ENCODE assay signal across 11 cellular contexts in the genomic region with DNA sequence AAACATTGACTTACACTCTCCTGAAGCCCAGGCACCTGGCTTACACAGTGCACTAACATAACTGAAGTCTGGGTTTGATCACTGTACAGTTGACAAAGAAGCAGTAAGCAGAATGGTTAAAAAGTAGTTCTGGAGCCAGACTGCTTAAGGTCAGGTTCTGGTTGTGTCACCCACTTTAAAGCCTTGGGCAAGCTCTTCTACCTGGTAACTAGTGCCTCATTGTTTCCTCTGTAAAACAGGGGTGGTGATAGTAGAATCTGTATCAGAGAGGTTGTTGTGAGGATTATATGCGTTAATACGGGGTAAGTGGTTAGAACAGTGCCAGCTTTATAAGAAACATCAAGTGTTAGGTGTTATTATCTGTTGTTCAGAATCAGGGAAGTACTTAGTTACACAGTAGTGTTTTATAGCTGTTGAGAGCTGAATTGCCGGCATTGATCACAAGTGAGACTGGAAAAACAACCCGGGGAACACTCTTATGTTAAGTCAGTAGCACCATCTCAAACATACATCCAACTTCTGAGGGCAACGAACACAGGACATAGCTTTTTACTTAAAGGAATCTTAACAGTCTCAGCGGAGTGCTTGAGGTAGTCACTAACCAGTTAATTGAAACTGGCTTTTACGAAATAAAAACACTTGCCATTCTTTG. TPM values are rescaled to one million over a fixed set of nuclear protein-coding genes. Genes with fewer than 3 reads are reported as not detected.
DNase-seq lines count a peak whose midpoint lies in the region; ATAC-seq, FAIRE-seq and TF ChIP-seq lines count a peak whose summit lies in the region.
"Had no signal": no experiment of that assay in that cellular context is flagged by ENCODE, and none has a peak within 500 bp of the region (broad histone marks: within the 10 kb centered on the region; RNA-seq: fewer than 3 reads in every experiment).

No MANE protein-coding gene starts in this region.

- peak overlapping the region; percentile 4 for H3K27ac Mint-ChIP-seq in astrocyte (ENCODE audit: unreplicated experiment)

- H3K4me1 Mint-ChIP-seq in astrocyte (ENCODE audit: low read depth, unreplicated experiment): peaks cover 44% of the 10 kb centered on the region

- H4K20me1 ChIP-seq in astrocyte (ENCODE audit: insufficient read depth, low read length): peaks cover 72% of the 10 kb centered on the region

- peak overlapping the region; percentile 95 for H3K4me3 Mint-ChIP-seq in astrocyte (ENCODE audit: unreplicated experiment)
- H3K4me3 Mint-ChIP-seq: immature natural killer cell had no signal

- H3K18ac ChIP-seq in mesenchymal stem cell (ENCODE audit: low read depth in 1 of 2, low read length in 2 of 2): no peak overlapping the region

- peak overlapping the region; percentile 85 for H3K4me2 ChIP-seq in A549
- H3K4me2 ChIP-seq in astrocyte (ENCODE audit: low read length): peak overlapping the region; percentile 87
- H3K4me2 ChIP-seq in mesenchymal stem cell (ENCODE audit: low read length, poor library complexity, severe bottlenecking): peak overlapping the region; percentile 64

- no peak for FAIRE-seq in A549 (lab: Jason Lieb, UNC)
- FAIRE-seq in astrocyte (lab: Jason Lieb, UNC): no peak

- no peak for ATAC-seq in A549
- no peak for ATAC-seq in GM21367 (IDR thresholded peaks at IDR 0.05; ENCODE audit: unreplicated experiment)
- no peak for ATAC-seq in HG03139 (IDR thresholded peaks at IDR 0.05; ENCODE audit: unreplicated experiment)
- ATAC-seq: activated naive CD4-positive, alpha-beta T cell treated with anti-CD3 and anti-CD28 coated beads, Interleukin-2, amount 50 U/mL, for 72 hours had no signal

- H3K27ac ChIP-seq in A549 (no peak overlapping the region), HEK293 (ENCODE audit: extremely low read depth, low read depth, low read length) (no peak overlapping the region), astrocyte (ENCODE audit: low read depth, low read length) (peak overlapping the region; percentile 98), mesenchymal stem cell (ENCODE audit: low read length, poor library complexity, severe bottlenecking) (peak overlapping the region; percentile 62)

- no peak overlapping the region for H2BK5ac ChIP-seq in mesenchymal stem cell (ENCODE audit: low read depth, low read length, poor library complexity, severe bottlenecking)

- peak overlapping the region; percentile 97 for H3K9ac ChIP-seq in astrocyte (ENCODE audit: low read length)
- H3K9ac ChIP-seq in mesenchymal stem cell (ENCODE audit: low read length): peak overlapping the region; percentile 93

- peaks cover 6% of the 10 kb centered on the region for H3K79me1 ChIP-seq in mesenchymal stem cell (replicated peaks; ENCODE audit: low read length, poor library complexity, severe bottlenecking)

- H2AFZ ChIP-seq in astrocyte (ENCODE audit: low read depth, low read length): no peak overlapping the region
- H2AFZ ChIP-seq in mesenchymal stem cell (ENCODE audit: low read depth, low read length): no peak overlapping the region

- no peak for DNase-seq in A549 (ENCODE audit: low read depth in 1 of 2, low spot score in 1 of 2)
- DNase-seq in astrocyte (ENCODE audit: low read depth): peak; percentile 23
- DNase-seq in mesenchymal stem cell: peak; percentile 29
- no peak for DNase-seq in NCI-H1417 treated with DMSO at 0.1 percent for 48 hours (lab: John Stamatoyannopoulos, UW)
- no peak for DNase-seq in NCI-H345 (lab: John Stamatoyannopoulos, UW)
- DNase-seq: immature natural killer cell, Right ventricle myocardium superior had no signal

- no peak overlapping the region for H2BK15ac ChIP-seq in mesenchymal stem cell (ENCODE audit: low read depth, poor library complexity, severe bottlenecking)

- H3K14ac ChIP-seq in mesenchymal stem cell (ENCODE audit: low read length in 2 of 2): no peak overlapping the region

- H2AK5ac ChIP-seq in mesenchymal stem cell (ENCODE audit: low read length, severe bottlenecking): no peak overlapping the region

- CTCF ChIA-PET in A549 (lab: Yijun Ruan, JAX): interaction anchor here (1.0 to 5.8 kb wide), 2 partner anchors 46 to 138 kb away, joined by 3 to 35 read pairs; no protein-coding TSS in a partner anchor
- CTCF ChIA-PET in HEK293 (lab: Yijun Ruan, JAX): interaction anchor here (1.2 to 2.2 kb wide), 3 partner anchors 46 to 138 kb away, joined by 3 to 14 read pairs (median 7); no protein-coding TSS in a partner anchor

- WGBS in A549 (ENCODE audit: missing lambda C conversion rate): 71% methylated on average over 7 of the region's 7 CpGs
- 86% methylated on average over 7 of the region's 7 CpGs for WGBS in mesenchymal stem cell

- no peaks in the 10 kb centered on the region for H3K27me3 Mint-ChIP-seq in astrocyte (ENCODE audit: low read depth, unreplicated experiment)

- TF ChIP-seq EP300 in A549 (IDR thresholded peaks at IDR 0.05): no peak

- POLR2A ChIA-PET in A549 (lab: Yijun Ruan, JAX): no interaction called here
- POLR2A ChIA-PET in HEK293 (lab: Yijun Ruan, JAX): interaction anchor here (0.5 kb wide), 1 partner anchor 215 kb away, joined by 4 read pairs; no protein-coding TSS in a partner anchor

- no peak for TF ChIP-seq CTCF in A549 (IDR thresholded peaks at IDR 0.05)
- TF ChIP-seq CTCF in HEK293 (tag by site-specific recombination; IDR thresholded peaks at IDR 0.05): no peak
- TF ChIP-seq CTCF in astrocyte (IDR thresholded peaks at IDR 0.05; ENCODE audit: insufficient read depth, low read depth, low read length): no peak

- no peaks in the 10 kb centered on the region for H3K36me3 Mint-ChIP-seq in astrocyte (ENCODE audit: low read depth, unreplicated experiment)

- no peak overlapping the region for H4K8ac ChIP-seq in mesenchymal stem cell (ENCODE audit: low read length)

- H3K79me2 ChIP-seq in astrocyte (ENCODE audit: insufficient read depth, low read length): peaks cover 88% of the 10 kb centered on the region

- TF ChIP-seq POLR2A in A549 (IDR thresholded peaks at IDR 0.05; ENCODE audit: low read length): no peak

- H3K4me3 ChIP-seq in A549: no peak overlapping the region
- no peak overlapping the region for H3K4me3 ChIP-seq in HEK293 (ENCODE audit: low read depth, low read length)
- peak overlapping the region; percentile 96 for H3K4me3 ChIP-seq in astrocyte (ENCODE audit: insufficient read depth, low read depth, low read length)
- peak overlapping the region in 1 of 2 experiments; percentile 90 for H3K4me3 ChIP-seq in mesenchymal stem cell (ENCODE audit: insufficient read depth in 1 of 2, low read depth in 1 of 2, low read length in 2 of 2)

- H3K36me3 ChIP-seq in HEK293 (ENCODE audit: control insufficient read depth in 2 of 2, insufficient read depth in 1 of 2, low read length in 2 of 2) (no peaks in the 10 kb centered on the region), astrocyte (ENCODE audit: insufficient read depth, low read length) (peaks cover 3% of the 10 kb centered on the region), mesenchymal stem cell (ENCODE audit: control insufficient read depth in 1 of 2, insufficient read depth in 2 of 2, low read depth in 1 of 2, low read length in 2 of 2) (peaks cover 0 to 17% of the 10 kb centered on the region in 2 experiments)

- H3K4me1 ChIP-seq in A549: peaks cover 48% of the 10 kb centered on the region
- peaks cover 23% of the 10 kb centered on the region for H3K4me1 ChIP-seq in HEK293 (ENCODE audit: control insufficient read depth, insufficient read depth, low read length)
- H3K4me1 ChIP-seq in astrocyte (ENCODE audit: insufficient read depth, low read length): peaks cover 37% of the 10 kb centered on the region
- peaks cover 11% of the 10 kb centered on the region for H3K4me1 ChIP-seq in mesenchymal stem cell (ENCODE audit: control insufficient read depth, insufficient read depth, low read depth, low read length)

- H3K4ac ChIP-seq in mesenchymal stem cell (ENCODE audit: low read depth in 1 of 2, low read length in 2 of 2): no peak overlapping the region

- H3K9me3 ChIP-seq in A549: no peaks in the 10 kb centered on the region
- no peaks in the 10 kb centered on the region for H3K9me3 ChIP-seq in HEK293 (ENCODE audit: control insufficient read depth, insufficient read depth, low read depth, low read length)
- H3K9me3 ChIP-seq in astrocyte (ENCODE audit: insufficient read depth, low read depth, low read length): no peaks in the 10 kb centered on the region
- H3K9me3 ChIP-seq in mesenchymal stem cell (ENCODE audit: control insufficient read depth, low read length): no peaks in the 10 kb centered on the region

- H3K9me3 Mint-ChIP-seq in astrocyte (ENCODE audit: unreplicated experiment): no peaks in the 10 kb centered on the region
- H3K9me3 Mint-ChIP-seq: immature natural killer cell had no signal

- H4K91ac ChIP-seq in mesenchymal stem cell (ENCODE audit: low read length): no peak overlapping the region

- no peak for TF ChIP-seq RAD21 in A549 (conservative IDR thresholded peaks at IDR 0.05 in 1 of 2, IDR thresholded peaks at IDR 0.05 in 1 of 2)

- no peaks in the 10 kb centered on the region for H3K27me3 ChIP-seq in astrocyte (ENCODE audit: insufficient read depth, low read length)
- H3K27me3 ChIP-seq in mesenchymal stem cell (ENCODE audit: control insufficient read depth in 1 of 2, insufficient read depth in 1 of 2, low read length in 2 of 2): no peaks in the 10 kb centered on the region

- H3K23ac ChIP-seq in mesenchymal stem cell (ENCODE audit: low read length in 2 of 2): no peak overlapping the region

- H2BK12ac ChIP-seq in mesenchymal stem cell (ENCODE audit: low read length in 2 of 2): no peak overlapping the region

- no peak overlapping the region for H2BK120ac ChIP-seq in mesenchymal stem cell (ENCODE audit: low read depth, low read length)

TF ChIP-seq in A549, 52 proteins besides CTCF, POLR2A, EP300 and RAD21 (continues in another document):
- TF ChIP-seq HEYL (CRISPR knock-in tag; IDR thresholded peaks at IDR 0.05): no peak
- no peak for TF ChIP-seq NR3C1 (IDR thresholded peaks at IDR 0.05)
- no peak for TF ChIP-seq MAFK (IDR thresholded peaks at IDR 0.05; ENCODE audit: partially characterized antibody)

TF ChIP-seq in HEK293, 187 proteins besides CTCF, POLR2A, EP300 and RAD21 (continues in another document):
- TF ChIP-seq ZXDB (tag by site-specific recombination; IDR thresholded peaks at IDR 0.05) (no peak), ZNF354C (tag by site-specific recombination; IDR thresholded peaks at IDR 0.05; ENCODE audit: borderline replicate concordance, low read depth) (no peak), HOXA7 (CRISPR knock-in tag; IDR thresholded peaks at IDR 0.05; ENCODE audit: borderline replicate concordance) (no peak), ZNF157 (tag by site-specific recombination; IDR thresholded peaks at IDR 0.05) (no peak)

RNA-seq across cellular contexts. Expression of a gene that starts 3.7 kb away (rescaled TPM):
- polyA plus RNA-seq in A549 (2011; rRNA removed) (18.7 and 21.4 TPM in 2 replicates), A549 (2017; fragmentation: RNase III; extraction: RNeasy Plus Mini Kit Qiagen cat#74134 plus additional on column Dnase treatment) (4.8 to 5.2 TPM (median 5.0 TPM) in 3 replicates)
- polyA plus RNA-seq in A549 (2012; cell fraction: cytosol; rRNA removed): 3.5 and 3.8 TPM in 2 replicates
- 2.2 and 2.3 TPM in 2 replicates for polyA plus RNA-seq in A549 (2012; cell fraction: nucleus; rRNA removed)
- 33.1 and 68.0 TPM in 2 replicates for polyA minus RNA-seq in A549 (2011; rRNA and poly(A)+ RNA removed)
- total RNA-seq in astrocyte: 93.1 and 110 TPM in 2 replicates
- 34.9 TPM for polyA plus RNA-seq in mesenchymal stem cell (2013, experiment 1 of 2)
- polyA plus RNA-seq in mesenchymal stem cell (2013, experiment 2 of 2): 36.8 TPM

Comparison
In these comparisons a context has a peak if more than half of its experiments do, and no peak if none do; other contexts are left out.
1. DNase-seq: peak in astrocyte (single experiment) and mesenchymal stem cell (single experiment); none in A549 (0 of 2), NCI-H1417 treated with DMSO at 0.1 percent for 48 hours (single experiment) and NCI-H345 (single experiment).
2. H3K27ac ChIP-seq: peak in astrocyte (single experiment) and mesenchymal stem cell (single experiment); none in A549 (0 of 2) and HEK293 (single experiment).
3. Peak in every context shown above with its lines, with median percentiles within 50 percentile points of each other: H3K4me2 ChIP-seq.